In genomic region chr18:21109936-21110666, GRCh38 we compare ENCODE assay signal across 8 cellular contexts. TPM values are rescaled to one million over a fixed set of nuclear protein-coding genes. Genes with fewer than 3 reads are reported as not detected.
DNase-seq lines count a peak whose midpoint lies in the region; ATAC-seq and TF ChIP-seq lines count a peak whose summit lies in the region.

No MANE protein-coding gene starts in this region.

- peaks cover 16% of the 10 kb centered on the region for H3K4me1 ChIP-seq in mammary epithelial cell (ENCODE audit: insufficient read depth, low read length)

- in situ Hi-C loops in mammary epithelial cell (cut with MboI; ENCODE audit: low sequenced_read_pairs in 2 of 2) = no loop called here

- dilution Hi-C loops in mammary epithelial cell (cut with HindIII; ENCODE audit: low sequenced_read_pairs) = no loop called here

- BruUV-seq in mammary epithelial cell (replicated peaks; lab: Mats Ljungman, UMichigan) = no TSS peak

- no peak for ATAC-seq in naive thymus-derived CD8-positive, alpha-beta T cell
- no peak for ATAC-seq in GM21367 (IDR thresholded peaks at IDR 0.05; ENCODE audit: unreplicated experiment)
- no peak for ATAC-seq in HG03139 (IDR thresholded peaks at IDR 0.05; ENCODE audit: unreplicated experiment)

- intact Hi-C loops in mammary epithelial cell (cut with micrococcal nuclease) = loop anchor here (10.0 kb wide), 1 partner anchor 105 kb away; no protein-coding TSS in a partner anchor

- H3K27me3 Mint-ChIP-seq in naive thymus-derived CD8-positive, alpha-beta T cell = no peaks in the 10 kb centered on the region

- peak overlapping the region; percentile 91 for H3K4me2 ChIP-seq in mammary epithelial cell (ENCODE audit: insufficient read depth, low read depth, low read length)

- peaks cover 65% of the 10 kb centered on the region for H3K79me2 ChIP-seq in mammary epithelial cell (ENCODE audit: insufficient read depth, low read length)

- peak overlapping the region; percentile 99 for H2AFZ ChIP-seq in mammary epithelial cell (ENCODE audit: low read depth, low read length)

- no peak for TF ChIP-seq CTCF in C4-2B (conservative IDR thresholded peaks at IDR 0.05)
- no peak for TF ChIP-seq CTCF in HL-60 (IDR thresholded peaks at IDR 0.05; ENCODE audit: insufficient read depth, low read length)
- no peak for TF ChIP-seq CTCF in mammary epithelial cell (conservative IDR thresholded peaks at IDR 0.05 in 1 of 2, IDR thresholded peaks at IDR 0.05 in 1 of 2; ENCODE audit: extremely low read depth in 1 of 2, insufficient read depth in 1 of 2, low read depth in 1 of 2, low read length in 2 of 2)

- H3K27me3 ChIP-seq in HL-60 (ENCODE audit: insufficient read depth, poor library complexity, severe bottlenecking) (no peaks in the 10 kb centered on the region), mammary epithelial cell (ENCODE audit: insufficient read depth, low read length) (no peaks in the 10 kb centered on the region)

- no peak for DNase-seq in HL-60 (ENCODE audit: low read depth in 1 of 2, low spot score in 1 of 2)
- no peak for DNase-seq in mammary epithelial cell
- DNase-seq in naive thymus-derived CD8-positive, alpha-beta T cell = no peak
- DNase-seq in NK-92 treated with Interleukin-12 subunit alpha and Interleukin-12 subunit beta, amount 100 ng/mL, for 24 hours (lab: John Stamatoyannopoulos, UW) = no peak
- no peak for DNase-seq in effector CD4-positive, alpha-beta T cell

- peak overlapping the region; percentile 87 to 98 (median 94) for H3K27ac Mint-ChIP-seq in naive thymus-derived CD8-positive, alpha-beta T cell

- H3K9ac ChIP-seq in mammary epithelial cell (ENCODE audit: insufficient read depth, low read length) = peak overlapping the region; percentile 74

- CTCF ChIA-PET in mammary epithelial cell (lab: Charles Lee; ENCODE audit: low non-redundant PET) = no interaction called here

- H4K20me1 ChIP-seq in mammary epithelial cell (ENCODE audit: insufficient read depth, low read length) = peaks cover 7% of the 10 kb centered on the region

- no peaks in the 10 kb centered on the region for H3K36me3 ChIP-seq in mammary epithelial cell (ENCODE audit: insufficient read depth, low read length)

- H3K9me3 ChIP-seq in mammary epithelial cell (replicated peaks; ENCODE audit: insufficient read depth, low read length) = no peaks in the 10 kb centered on the region

- no peaks in the 10 kb centered on the region for H3K9me3 Mint-ChIP-seq in naive thymus-derived CD8-positive, alpha-beta T cell

- H3K4me3 ChIP-seq in HL-60 (replicated peaks; ENCODE audit: insufficient read depth, low read length) (peak overlapping the region; percentile 96), mammary epithelial cell (replicated peaks in 1 of 3; ENCODE audit: insufficient read depth in 1 of 3, low read depth in 2 of 3, low read length in 3 of 3) (peak overlapping the region; percentile 66 to 100 (median 99))

- peak overlapping the region in 1 of 10 donors; percentile 95 for H3K4me3 Mint-ChIP-seq in naive thymus-derived CD8-positive, alpha-beta T cell

- H3K27ac ChIP-seq in C4-2B = peak overlapping the region; percentile 97
- H3K27ac ChIP-seq in HL-60 (replicated peaks) = peak overlapping the region; percentile 96
- peak overlapping the region; percentile 73 for H3K27ac ChIP-seq in mammary epithelial cell (ENCODE audit: insufficient read depth, low read depth, low read length)

- 2% methylated on average over 8 of the region's 8 CpGs for WGBS in mammary epithelial cell (ENCODE audit: low coverage, missing lambda C conversion rate)

- peaks cover 2 to 5% (median 5%) of the 10 kb centered on the region in 3 donors for H3K36me3 Mint-ChIP-seq in naive thymus-derived CD8-positive, alpha-beta T cell

- H3K4me1 Mint-ChIP-seq in naive thymus-derived CD8-positive, alpha-beta T cell = peaks cover 6 to 23% (median 10%) of the 10 kb centered on the region in 4 donors

- POLR2A ChIA-PET in naive thymus-derived CD8-positive, alpha-beta T cell (lab: Charles Lee) = no interaction called here

RNA-seq across cellular contexts. Expression of gene ROCK1, which starts 1.5 kb away (rescaled TPM):
- total RNA-seq in mammary epithelial cell = 10 to 100 TPM; 31.8 to 55.9 TPM
- 9.9 TPM for polyA plus RNA-seq in mammary epithelial cell
- 34.8 TPM for polyA minus RNA-seq in mammary epithelial cell
- 10 to 100 TPM; 82.1 to 84.3 TPM for total RNA-seq in naive thymus-derived CD8-positive, alpha-beta T cell
- 10 to 100 TPM; 20.0 to 28.9 (median 27.7) TPM for polyA plus RNA-seq in naive thymus-derived CD8-positive, alpha-beta T cell
